ENCODE assay signal across 17 cellular contexts in genomic region chr2:98803747-98804650, GRCh38.
"Had no signal": no experiment of that assay in that cellular context is flagged by ENCODE, and none has a peak within 500 bp of the region (broad histone marks: within the 10 kb centered on the region; RNA-seq: fewer than 3 reads in every experiment).

No MANE protein-coding gene starts in this region.

- ATAC-seq: activated CD4-positive, alpha-beta T cell treated with anti-CD3 and anti-CD28 coated beads for 36 hours; mucosa of descending colon; naive thymus-derived CD8-positive, alpha-beta T cell; sciatic nerve; stimulated activated naive CD8-positive, alpha-beta T cell treated with anti-CD3 and anti-CD28 coated beads, Interleukin-15, amount 100 ng/mL, for 72 hours; upper lobe of right lung had no signal

- H3K27me3 ChIP-seq: colonic mucosa, upper lobe of right lung had no signal

- DNase-seq: activated CD4-positive, alpha-beta memory T cell treated with anti-CD3 and anti-CD28 coated beads, Interleukin-2, amount 10 ng/mL, durations not matched to agents 7 days and 5 days; activated CD4-positive, alpha-beta T cell treated with anti-CD3 and anti-CD28 coated beads for 36 hours; activated gamma-delta T cell; activated T-cell treated with anti-CD3 and anti-CD28 coated beads, Interleukin-2, amount 50 U/mL, for 24 hours; amniotic stem cell; central memory CD4-positive, alpha-beta T cell; colonic mucosa; effector CD4-positive, alpha-beta T cell; foreskin fibroblast; mucosa of descending colon; naive thymus-derived CD8-positive, alpha-beta T cell; stimulated activated naive CD8-positive, alpha-beta T cell treated with anti-CD3 and anti-CD28 coated beads, Interleukin-15, amount 100 ng/mL, for 72 hours; T-helper 2 cell; upper lobe of right lung had no signal

- H3K27me3 Mint-ChIP-seq: activated CD4-positive, alpha-beta T cell treated with anti-CD3 and anti-CD28 coated beads for 36 hours; activated naive CD8-positive, alpha-beta T cell; activated T-cell treated with anti-CD3 and anti-CD28 coated beads, Interleukin-2, amount 50 U/mL, for 24 hours; naive thymus-derived CD8-positive, alpha-beta T cell; stimulated activated naive CD8-positive, alpha-beta T cell treated with anti-CD3 and anti-CD28 coated beads, Interleukin-15, amount 100 ng/mL, for 72 hours had no signal

- H3K27ac ChIP-seq: colonic mucosa, prostate gland had no signal

- H3K4me3 ChIP-seq: colonic mucosa, mucosa of descending colon, prostate gland, upper lobe of right lung had no signal

- H3K27ac Mint-ChIP-seq: activated CD4-positive, alpha-beta memory T cell treated with anti-CD3 and anti-CD28 coated beads, Interleukin-2, amount 10 ng/mL, durations not matched to agents 7 days and 5 days; activated CD4-positive, alpha-beta T cell treated with anti-CD3 and anti-CD28 coated beads for 36 hours; activated naive CD8-positive, alpha-beta T cell; activated T-cell treated with anti-CD3 and anti-CD28 coated beads, Interleukin-2, amount 50 U/mL, for 24 hours; stimulated activated naive CD8-positive, alpha-beta T cell treated with anti-CD3 and anti-CD28 coated beads, Interleukin-15, amount 100 ng/mL, for 72 hours had no signal

- H3K9me3 Mint-ChIP-seq: activated CD4-positive, alpha-beta memory T cell treated with anti-CD3 and anti-CD28 coated beads, Interleukin-2, amount 10 ng/mL, durations not matched to agents 7 days and 5 days; activated T-cell treated with anti-CD3 and anti-CD28 coated beads, Interleukin-2, amount 50 U/mL, for 24 hours; naive thymus-derived CD8-positive, alpha-beta T cell; stimulated activated naive CD8-positive, alpha-beta T cell treated with anti-CD3 and anti-CD28 coated beads, Interleukin-15, amount 100 ng/mL, for 72 hours had no signal

- H3K4me3 Mint-ChIP-seq: activated CD4-positive, alpha-beta memory T cell treated with anti-CD3 and anti-CD28 coated beads, Interleukin-2, amount 10 ng/mL, durations not matched to agents 7 days and 5 days; activated CD4-positive, alpha-beta T cell treated with anti-CD3 and anti-CD28 coated beads for 36 hours; activated naive CD8-positive, alpha-beta T cell; activated T-cell treated with anti-CD3 and anti-CD28 coated beads, Interleukin-2, amount 50 U/mL, for 24 hours; naive thymus-derived CD8-positive, alpha-beta T cell; stimulated activated naive CD8-positive, alpha-beta T cell treated with anti-CD3 and anti-CD28 coated beads, Interleukin-15, amount 100 ng/mL, for 72 hours had no signal

- H3K36me3 ChIP-seq: colonic mucosa, prostate gland, upper lobe of right lung had no signal

- H3K9me3 ChIP-seq: colonic mucosa, mucosa of descending colon, prostate gland, upper lobe of right lung had no signal

- H3K36me3 Mint-ChIP-seq: activated naive CD8-positive, alpha-beta T cell; naive thymus-derived CD8-positive, alpha-beta T cell had no signal

- H3K4me1 ChIP-seq: colonic mucosa had no signal
